6 cellular contexts compared by ENCODE assay signal in genomic region chr12:55706840-55707671, GRCh38. TPM values are rescaled to one million over a fixed set of nuclear protein-coding genes. Genes with fewer than 3 reads are reported as not detected.
DNase-seq lines count a peak whose midpoint lies in the region; ATAC-seq and TF ChIP-seq lines count a peak whose summit lies in the region.

No MANE protein-coding gene starts in this region.

- TF ChIP-seq POLR2A in gastroesophageal sphincter (IDR thresholded peaks at IDR 0.05) = no peak
- no peak for TF ChIP-seq POLR2A in stomach (IDR thresholded peaks at IDR 0.05)

- no peak overlapping the region for H3K27ac Mint-ChIP-seq in activated CD8-positive, alpha-beta memory T cell treated with anti-CD3 and anti-CD28 coated beads, Interleukin-2, amount 10 ng/mL, durations not matched to agents 7 days and 5 days

- H3K4me1 Mint-ChIP-seq in activated CD8-positive, alpha-beta memory T cell treated with anti-CD3 and anti-CD28 coated beads, Interleukin-2, amount 10 ng/mL, durations not matched to agents 7 days and 5 days = peaks cover 16% of the 10 kb centered on the region

- H3K27me3 ChIP-seq in gastroesophageal sphincter (no peaks in the 10 kb centered on the region), stomach (peaks cover 0 to 34% (median 0%) of the 10 kb centered on the region in 3 donors)

- peaks cover 49% of the 10 kb centered on the region for H3K27me3 Mint-ChIP-seq in activated CD8-positive, alpha-beta memory T cell treated with anti-CD3 and anti-CD28 coated beads, Interleukin-2, amount 10 ng/mL, durations not matched to agents 7 days and 5 days

- H3K4me3 Mint-ChIP-seq in activated CD8-positive, alpha-beta memory T cell treated with anti-CD3 and anti-CD28 coated beads, Interleukin-2, amount 10 ng/mL, durations not matched to agents 7 days and 5 days = peak overlapping the region; percentile 7

- 3 to 14% methylated on average over 1 to 6 of the region's 23 CpGs for WGBS in gastroesophageal sphincter (ENCODE audit: low coverage in 1 of 2), 2 donors
- WGBS in stomach, 5 donors = 7 to 14% (median 10%) methylated on average over 18 to 23 of the region's 23 CpGs

- H3K4me3 ChIP-seq in gastroesophageal sphincter (peak overlapping the region; percentile 83 to 85), stomach (peak overlapping the region; percentile 68 to 79 (median 73))

- H3K27ac ChIP-seq in gastroesophageal sphincter (peak overlapping the region; percentile 86 to 97 (median 96)), stomach (peak overlapping the region in 4 of 5 donors; percentile 75 to 89 (median 82))

- peaks cover 0 to 8% of the 10 kb centered on the region in 2 donors for H3K36me3 ChIP-seq in gastroesophageal sphincter
- no peaks in the 10 kb centered on the region for H3K36me3 ChIP-seq in stomach

- no peaks in the 10 kb centered on the region for H3K9me3 Mint-ChIP-seq in activated CD8-positive, alpha-beta memory T cell treated with anti-CD3 and anti-CD28 coated beads, Interleukin-2, amount 10 ng/mL, durations not matched to agents 7 days and 5 days (ENCODE audit: low read depth)

- peak; percentile 29 for ATAC-seq in activated CD8-positive, alpha-beta memory T cell treated with anti-CD3 and anti-CD28 coated beads, Interleukin-2, amount 10 ng/mL, durations not matched to agents 7 days and 5 days
- ATAC-seq in gastroesophageal sphincter = no peak
- ATAC-seq in GM18870 (IDR thresholded peaks at IDR 0.05; ENCODE audit: unreplicated experiment) = no peak

- TF ChIP-seq CTCF in gastroesophageal sphincter (IDR thresholded peaks at IDR 0.05) (no peak), stomach (IDR thresholded peaks at IDR 0.05) (no peak)

- H3K9me3 ChIP-seq in gastroesophageal sphincter (no peaks in the 10 kb centered on the region), stomach (no peaks in the 10 kb centered on the region)

- intact Hi-C loops in stomach (cut with DNase I; ENCODE audit: low total_unique reads) = no loop called here

- TF ChIP-seq EP300 in gastroesophageal sphincter (IDR thresholded peaks at IDR 0.05) (no peak), stomach (IDR thresholded peaks at IDR 0.05) (no peak)

- H3K36me3 Mint-ChIP-seq in activated CD8-positive, alpha-beta memory T cell treated with anti-CD3 and anti-CD28 coated beads, Interleukin-2, amount 10 ng/mL, durations not matched to agents 7 days and 5 days = no peaks in the 10 kb centered on the region

- DNase-seq in activated CD8-positive, alpha-beta memory T cell treated with anti-CD3 and anti-CD28 coated beads, Interleukin-2, amount 10 ng/mL, durations not matched to agents 7 days and 5 days = no peak
- no peak for DNase-seq in activated CD8-positive, alpha-beta memory T cell treated with anti-CD3 and anti-CD28 coated beads, Interleukin-2, amount 50 U/mL, for 4 hours
- no peak for DNase-seq in stomach
- no peak for DNase-seq in activated CD4-positive, alpha-beta T cell treated with anti-CD3 and anti-CD28 coated beads for 48 hours

- H3K4me1 ChIP-seq in gastroesophageal sphincter (peaks cover 0 to 93% (median 10%) of the 10 kb centered on the region in 3 donors), stomach (peaks cover 22 to 60% (median 36%) of the 10 kb centered on the region in 4 donors)

- CTCF ChIA-PET in activated CD8-positive, alpha-beta memory T cell treated with anti-CD3 and anti-CD28 coated beads, Interleukin-2, amount 10 ng/mL, durations not matched to agents 7 days and 5 days (lab: Charles Lee) = interaction anchor here (0.6 to 1.7 kb wide), 6 partner anchors 10 to 63 kb away, joined by 3 to 7 read pairs (median 6); no protein-coding TSS in a partner anchor

RNA-seq across cellular contexts. Expression of gene ITGA7, which starts 0.6 kb away (rescaled TPM):
- 1 to 10 TPM; 3.7 to 4.4 TPM for total RNA-seq in activated CD8-positive, alpha-beta memory T cell treated with anti-CD3 and anti-CD28 coated beads, Interleukin-2, amount 10 ng/mL, durations not matched to agents 7 days and 5 days
- total RNA-seq in gastroesophageal sphincter (100 to 1,000 TPM; 143 to 260 (median 182) TPM), stomach (100 to 1,000 TPM in 1 of 5 donors, 10 to 100 TPM in 4; 10.3 to 188 (median 58.0) TPM)
- polyA plus RNA-seq in stomach = 10 to 100 TPM in 1 of 3 donors, 1 to 10 TPM in 2; 3.5 to 40.6 (median 5.8) TPM

RNA-seq across cellular contexts. Expression of gene BLOC1S1, which starts 8.8 kb away (rescaled TPM):
- total RNA-seq in activated CD8-positive, alpha-beta memory T cell treated with anti-CD3 and anti-CD28 coated beads, Interleukin-2, amount 10 ng/mL, durations not matched to agents 7 days and 5 days = 100 to 1,000 TPM; 151 to 152 TPM
- total RNA-seq in gastroesophageal sphincter = 100 to 1,000 TPM; 187 to 214 (median 196) TPM
- total RNA-seq in stomach = 100 to 1,000 TPM in 3 of 5 donors, 10 to 100 TPM in 2; 12.8 to 392 (median 114) TPM
- 100 to 1,000 TPM; 349 to 451 (median 411) TPM for polyA plus RNA-seq in stomach

RNA-seq across cellular contexts. Expression of gene RDH5, which starts 13.1 kb away (rescaled TPM):
- 10 to 100 TPM; 11.1 to 14.4 TPM for total RNA-seq in activated CD8-positive, alpha-beta memory T cell treated with anti-CD3 and anti-CD28 coated beads, Interleukin-2, amount 10 ng/mL, durations not matched to agents 7 days and 5 days
- total RNA-seq in gastroesophageal sphincter = 10 to 100 TPM; 18.0 to 57.0 (median 31.9) TPM
- total RNA-seq in stomach = 10 to 100 TPM in 3 of 5 donors, 1 to 10 TPM in 2; 4.0 to 41.2 (median 19.3) TPM
- 10 to 100 TPM in 1 of 3 donors, 1 to 10 TPM in 2; 3.2 to 10.3 (median 9.7) TPM for polyA plus RNA-seq in stomach

RNA-seq across cellular contexts. Expression of gene CD63, which starts 21.8 kb away (rescaled TPM):
- total RNA-seq in activated CD8-positive, alpha-beta memory T cell treated with anti-CD3 and anti-CD28 coated beads, Interleukin-2, amount 10 ng/mL, durations not matched to agents 7 days and 5 days = 100 to 1,000 TPM; 222 to 288 TPM
- total RNA-seq in gastroesophageal sphincter = 100 to 1,000 TPM; 500 to 856 (median 792) TPM
- total RNA-seq in stomach = 1,000 to 10,000 TPM in 1 of 5 donors, 100 to 1,000 TPM in 3, 10 to 100 TPM in 1; 71.2 to 1,329 (median 399) TPM
- polyA plus RNA-seq in stomach = 100 to 1,000 TPM; 455 to 899 (median 803) TPM

RNA-seq across cellular contexts. Expression of gene GDF11, which starts 35.9 kb away (rescaled TPM):
- total RNA-seq in activated CD8-positive, alpha-beta memory T cell treated with anti-CD3 and anti-CD28 coated beads, Interleukin-2, amount 10 ng/mL, durations not matched to agents 7 days and 5 days = 10 to 100 TPM; 10.9 to 14.1 TPM
- 1 to 10 TPM; 2.8 to 9.8 (median 3.6) TPM for total RNA-seq in gastroesophageal sphincter
- 1 to 10 TPM in 3 of 5 donors, under 1 TPM in 2; 0.29 to 4.6 (median 1.7) TPM for total RNA-seq in stomach
- 1 to 10 TPM; 1.1 to 6.5 (median 3.5) TPM for polyA plus RNA-seq in stomach
